ENCODE assay signal across 6 cellular contexts in the genomic region with DNA sequence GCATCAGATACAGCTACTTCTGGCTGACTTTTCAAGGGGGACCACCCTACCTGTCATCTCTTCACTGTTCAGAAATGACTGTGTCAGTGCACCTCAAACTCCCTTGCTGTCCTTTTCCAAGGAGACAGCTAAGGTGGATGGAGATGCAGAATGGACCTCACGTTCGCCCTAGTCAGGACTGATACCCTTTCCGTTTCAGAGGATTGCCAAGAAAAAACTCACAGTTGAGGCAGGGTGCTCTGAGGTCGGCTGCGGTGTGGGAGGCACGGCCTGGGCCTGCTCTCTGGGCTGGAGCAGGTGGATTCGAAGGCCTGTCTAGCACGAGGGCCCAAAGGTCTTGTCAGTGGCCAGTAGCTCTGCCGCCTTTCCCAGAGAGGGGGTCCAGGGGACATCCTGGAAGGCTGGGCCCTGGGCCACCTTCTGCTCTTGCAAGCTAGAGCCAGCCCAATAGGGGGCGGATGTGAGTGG. TPM values are rescaled to one million over a fixed set of nuclear protein-coding genes. Genes with fewer than 3 reads are reported as not detected.
DNase-seq lines count a peak whose midpoint lies in the region; ATAC-seq and TF ChIP-seq lines count a peak whose summit lies in the region.

No MANE protein-coding gene starts in this region.

- H3K4me1 ChIP-seq in mucosa of stomach (ENCODE audit: control insufficient read depth, insufficient read depth, low read length): peaks cover 15% of the 10 kb centered on the region

- DNase-seq in AG10803 (ENCODE audit: low read depth) (no peak), KBM-7 (no peak), NCI-H1417 (lab: John Stamatoyannopoulos, UW) (no peak)

- no peaks in the 10 kb centered on the region for H3K27me3 ChIP-seq in mucosa of stomach (ENCODE audit: control insufficient read depth, insufficient read depth, low read length)

- H3K27ac ChIP-seq in adipose tissue (ENCODE audit: low read depth, low read length): peak overlapping the region; percentile 1

- peak; percentile 50; the same call in 1 of the 2 replicates for TF ChIP-seq CTCF in AG10803 (conservative IDR thresholded peaks at IDR 0.05; ENCODE audit: low read length)

- peaks cover 14% of the 10 kb centered on the region for H3K36me3 ChIP-seq in mucosa of stomach (ENCODE audit: control insufficient read depth, insufficient read depth, low read length)

- in situ Hi-C loops in KBM-7 (cut with MboI; ENCODE audit: low pct_unique_long_range_greater_than_20kb, low sequenced_read_pairs): no loop called here

- 39 to 42% (median 39%) methylated on average over 10 of the region's 10 CpGs for WGBS in adipose tissue, 3 donors

- H3K4me3 ChIP-seq in AG10803 (ENCODE audit: low read length) (no peak overlapping the region; the same call in none of the 2 replicates), mucosa of stomach (ENCODE audit: low read length) (peak overlapping the region; percentile 67)

- H3K9me3 ChIP-seq in mucosa of stomach (ENCODE audit: control insufficient read depth, low read length): no peaks in the 10 kb centered on the region

- H3K9ac ChIP-seq in mucosa of stomach (ENCODE audit: low read length): peak overlapping the region; percentile 98

- ATAC-seq in HG03521 (IDR thresholded peaks at IDR 0.05; ENCODE audit: unreplicated experiment): peak; percentile 49

RNA-seq across cellular contexts. Expression of a gene that starts 2.2 kb away (rescaled TPM):
- polyA plus RNA-seq in adipose tissue: under 1 TPM in 2 of 3 donors, not detected in 1; 0.30 to 1.00 TPM

RNA-seq across cellular contexts. Expression of a gene that starts 7.2 kb away (rescaled TPM):
- polyA plus RNA-seq in adipose tissue: 10 to 100 TPM in 1 of 3 donors, 1 to 10 TPM in 2; 7.3 to 16.0 (median 9.9) TPM

RNA-seq across cellular contexts. Expression of a gene that starts 7.3 kb away (rescaled TPM):
- 10 to 100 TPM; 24.0 to 48.8 (median 36.8) TPM for polyA plus RNA-seq in adipose tissue

RNA-seq across cellular contexts. Expression of a gene that starts 23.8 kb away (rescaled TPM):
- polyA plus RNA-seq in adipose tissue: 10 to 100 TPM; 23.1 to 37.0 (median 33.0) TPM

RNA-seq across cellular contexts. Expression of a gene that starts 24.3 kb away (rescaled TPM):
- polyA plus RNA-seq in adipose tissue: 100 to 1,000 TPM in 2 of 3 donors, 10 to 100 TPM in 1; 72.4 to 310 (median 201) TPM
